ENCODE assay signal across 8 cellular contexts in genomic region chr1:165928075-165928731, GRCh38.
DNase-seq lines count a peak whose midpoint lies in the region; ATAC-seq and TF ChIP-seq lines count a peak whose summit lies in the region.

No MANE protein-coding gene starts in this region.

- DNase-seq in DMS53 treated with DMSO at 0.1 percent for 48 hours (lab: John Stamatoyannopoulos, UW; ENCODE audit: unreplicated experiment) (peak; percentile 74), GM23248 (peak; percentile 64), NCI-H1105 treated with DMSO at 0.1 percent for 48 hours (lab: John Stamatoyannopoulos, UW) (peak; percentile 62), cardiac fibroblast (ENCODE audit: low read depth in 2 of 2) (peak; percentile 57 to 73), right lobe of liver (peak in 1 of 3 donors; percentile 54)
- DNase-seq in T-helper 2 cell treated with Interferon-gamma antibody and Interleukin-4, amounts not matched to agents 5 μg/mL and 100 μg/mL, for 36 hours (ENCODE audit: low spot score), result peak; percentile 47
- DNase-seq in stimulated activated naive CD4-positive, alpha-beta T cell treated with Interleukin-2 at 50 U/mL for 16 hours (lab: John Stamatoyannopoulos, UW), result peak; percentile 22

- no peak overlapping the region for H2AFZ ChIP-seq in GM23248

- peak; percentile 58 to 77 (median 70) for ATAC-seq in right lobe of liver
- ATAC-seq in HG03025 (IDR thresholded peaks at IDR 0.05; ENCODE audit: low FRiP score, unreplicated experiment), result no peak

- no peak for TF ChIP-seq POLR2A in right lobe of liver (IDR thresholded peaks at IDR 0.05)

- H3K27ac Mint-ChIP-seq in T-helper 2 cell treated with Interferon-gamma antibody and Interleukin-4, amounts not matched to agents 5 μg/mL and 100 μg/mL, for 36 hours, result no peak overlapping the region

- in situ Hi-C loops in GM23248 (cut with MboI), result no loop called here

- intact Hi-C loops in right lobe of liver (cut with DNase I), result no loop called here

- H3K27me3 Mint-ChIP-seq in T-helper 2 cell treated with Interferon-gamma antibody and Interleukin-4, amounts not matched to agents 5 μg/mL and 100 μg/mL, for 36 hours (ENCODE audit: low read depth), result peaks cover 6% of the 10 kb centered on the region

- no peak overlapping the region for H3K27ac ChIP-seq in GM23248
- no peak overlapping the region for H3K27ac ChIP-seq in right lobe of liver

- peaks cover 15% of the 10 kb centered on the region for H3K4me1 Mint-ChIP-seq in T-helper 2 cell treated with Interferon-gamma antibody and Interleukin-4, amounts not matched to agents 5 μg/mL and 100 μg/mL, for 36 hours (ENCODE audit: low read depth)

- no peaks in the 10 kb centered on the region for H3K36me3 Mint-ChIP-seq in T-helper 2 cell treated with Interferon-gamma antibody and Interleukin-4, amounts not matched to agents 5 μg/mL and 100 μg/mL, for 36 hours (ENCODE audit: low read depth)

- H3F3A ChIP-seq in GM23248 (ENCODE audit: insufficient read depth), result no peaks in the 10 kb centered on the region

- no peak overlapping the region for H3K4me3 Mint-ChIP-seq in T-helper 2 cell treated with Interferon-gamma antibody and Interleukin-4, amounts not matched to agents 5 μg/mL and 100 μg/mL, for 36 hours

- no peaks in the 10 kb centered on the region for H4K20me1 ChIP-seq in GM23248 (ENCODE audit: insufficient read depth)

- no peaks in the 10 kb centered on the region for H3K9me3 ChIP-seq in GM23248 (ENCODE audit: low read depth)
- H3K9me3 ChIP-seq in right lobe of liver, result no peaks in the 10 kb centered on the region

- H3K4me1 ChIP-seq in GM23248 (ENCODE audit: insufficient read depth) (no peaks in the 10 kb centered on the region), right lobe of liver (no peaks in the 10 kb centered on the region)

- H3K4me2 ChIP-seq in GM23248 (ENCODE audit: unreplicated experiment), result no peak overlapping the region

- no peak overlapping the region for H3K4me3 ChIP-seq in GM23248
- no peak overlapping the region for H3K4me3 ChIP-seq in cardiac fibroblast (replicated peaks in 1 of 2; ENCODE audit: low read depth in 2 of 2, low read length in 2 of 2)
- no peak overlapping the region for H3K4me3 ChIP-seq in right lobe of liver

- no peak overlapping the region for H3K9ac ChIP-seq in GM23248

- no peaks in the 10 kb centered on the region for H3K27me3 ChIP-seq in GM23248 (replicated peaks; ENCODE audit: insufficient read depth)
- no peaks in the 10 kb centered on the region for H3K27me3 ChIP-seq in right lobe of liver

- no peaks in the 10 kb centered on the region for H3K79me2 ChIP-seq in GM23248 (ENCODE audit: insufficient read depth)

- no peaks in the 10 kb centered on the region for H3K36me3 ChIP-seq in GM23248 (ENCODE audit: low read depth)
- H3K36me3 ChIP-seq in right lobe of liver, result no peaks in the 10 kb centered on the region

- WGBS in GM23248 (ENCODE audit: low coverage in 1 of 2, low lambda C conversion rate in 2 of 2, missing lambda C conversion rate in 2 of 2), 2 experiments, result 64% methylated on average over 10 of the region's 10 CpGs
- WGBS in right lobe of liver (ENCODE audit: insufficient coverage, low coverage, low lambda C conversion rate, missing lambda C conversion rate), result 56% methylated on average over 7 of the region's 10 CpGs

- TF ChIP-seq CTCF in cardiac fibroblast (IDR thresholded peaks at IDR 0.05; ENCODE audit: low read depth, low read length) (peak; percentile 77), right lobe of liver (IDR thresholded peaks at IDR 0.05) (peak; percentile 57 to 78 (median 58))

- no peaks in the 10 kb centered on the region for H3K9me3 Mint-ChIP-seq in T-helper 2 cell treated with Interferon-gamma antibody and Interleukin-4, amounts not matched to agents 5 μg/mL and 100 μg/mL, for 36 hours

- H3K9me2 ChIP-seq in GM23248 (ENCODE audit: insufficient read depth), result no peaks in the 10 kb centered on the region
